Comparison of ENCODE assay signal across 1 cellular context in genomic region chr1:224393331-224393730, GRCh38.
TF ChIP-seq lines count a peak whose summit lies in the region.

No MANE protein-coding gene starts in this region.

TF ChIP-seq in K562, 482 proteins besides CTCF, POLR2A, EP300 and RAD21:
- TF ChIP-seq CAMTA2 (CRISPR knock-in tag; conservative IDR thresholded peaks at IDR 0.05), result no peak
- TF ChIP-seq ZNF316 (IDR thresholded peaks at IDR 0.05), result peak; percentile 53
- peak; percentile 47; the same call in 1 of the 2 replicates for TF ChIP-seq NFE2 (IDR thresholded peaks at IDR 0.05; ENCODE audit: low read depth)
- no peak for TF ChIP-seq TCFL5 (CRISPR knock-in tag; conservative IDR thresholded peaks at IDR 0.05)
- peak; percentile 37; the same call in 1 of the 2 replicates for TF ChIP-seq MAFK (IDR thresholded peaks at IDR 0.05; ENCODE audit: low read length)
- TF ChIP-seq NRF1 (conservative IDR thresholded peaks at IDR 0.05 in 1 of 2, IDR thresholded peaks at IDR 0.05 in 1 of 2), result no peak
- peak; percentile 17 for TF ChIP-seq TAF9B (IDR thresholded peaks at IDR 0.05; ENCODE audit: partially characterized antibody)
- peak; percentile 68 for TF ChIP-seq C11orf30 (IDR thresholded peaks at IDR 0.05; ENCODE audit: low read depth)
- TF ChIP-seq NUFIP1 (IDR thresholded peaks at IDR 0.05; ENCODE audit: partially characterized antibody), result no peak
- no peak for TF ChIP-seq HNRNPH1 (optimal IDR thresholded peaks at IDR 0.05; ENCODE audit: low read depth, low read length)
- no peak for TF ChIP-seq ZNF79 (CRISPR knock-in tag; IDR thresholded peaks at IDR 0.05; ENCODE audit: low read depth)
- no peak for TF ChIP-seq HDGF (IDR thresholded peaks at IDR 0.05)
- TF ChIP-seq ZNF212 (CRISPR knock-in tag; IDR thresholded peaks at IDR 0.05), result no peak
- no peak for TF ChIP-seq MEF2A (IDR thresholded peaks at IDR 0.05; ENCODE audit: control insufficient read depth, low read depth, low read length)
- no peak for TF ChIP-seq MTA2 (IDR thresholded peaks at IDR 0.05; ENCODE audit: low read depth)
- peak; percentile 72 for TF ChIP-seq MAFG (tag; conservative IDR thresholded peaks at IDR 0.05)
- TF ChIP-seq, protein P1, sequence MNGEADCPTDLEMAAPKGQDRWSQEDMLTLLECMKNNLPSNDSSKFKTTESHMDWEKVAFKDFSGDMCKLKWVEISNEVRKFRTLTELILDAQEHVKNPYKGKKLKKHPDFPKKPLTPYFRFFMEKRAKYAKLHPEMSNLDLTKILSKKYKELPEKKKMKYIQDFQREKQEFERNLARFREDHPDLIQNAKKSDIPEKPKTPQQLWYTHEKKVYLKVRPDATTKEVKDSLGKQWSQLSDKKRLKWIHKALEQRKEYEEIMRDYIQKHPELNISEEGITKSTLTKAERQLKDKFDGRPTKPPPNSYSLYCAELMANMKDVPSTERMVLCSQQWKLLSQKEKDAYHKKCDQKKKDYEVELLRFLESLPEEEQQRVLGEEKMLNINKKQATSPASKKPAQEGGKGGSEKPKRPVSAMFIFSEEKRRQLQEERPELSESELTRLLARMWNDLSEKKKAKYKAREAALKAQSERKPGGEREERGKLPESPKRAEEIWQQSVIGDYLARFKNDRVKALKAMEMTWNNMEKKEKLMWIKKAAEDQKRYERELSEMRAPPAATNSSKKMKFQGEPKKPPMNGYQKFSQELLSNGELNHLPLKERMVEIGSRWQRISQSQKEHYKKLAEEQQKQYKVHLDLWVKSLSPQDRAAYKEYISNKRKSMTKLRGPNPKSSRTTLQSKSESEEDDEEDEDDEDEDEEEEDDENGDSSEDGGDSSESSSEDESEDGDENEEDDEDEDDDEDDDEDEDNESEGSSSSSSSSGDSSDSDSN (IDR thresholded peaks at IDR 0.05; ENCODE audit: borderline replicate concordance in 1 of 2, low read depth in 2 of 2, low read length in 2 of 2), result no peak
